Comparison of ENCODE assay signal across 1 cellular context in genomic region chr16:56856876-56857447, GRCh38.
A peak's percentile ranks its signal among the peaks of the same experiment; 100 is the strongest.
TF ChIP-seq lines count a peak whose summit lies in the region.

No MANE protein-coding gene starts in this region.

TF ChIP-seq in HepG2, 621 proteins besides CTCF, POLR2A, EP300 and RAD21 (continued from another document and continues in another):
- TF ChIP-seq ARID5B (CRISPR knock-in tag; IDR thresholded peaks at IDR 0.05), result peak; percentile 68
- peak; percentile 56; the same call in 1 of the 2 replicates for TF ChIP-seq ZNF614 (CRISPR knock-in tag; IDR thresholded peaks at IDR 0.05; ENCODE audit: borderline replicate concordance)
- 0 out of 2 replicates have a peak, but pooled peaks have one; percentile 14 for TF ChIP-seq TFDP2 (CRISPR knock-in tag; IDR thresholded peaks at IDR 0.05)
- peak; percentile 17 for TF ChIP-seq ASH2L (IDR thresholded peaks at IDR 0.05; ENCODE audit: insufficient read length, low read depth, low read length)
- TF ChIP-seq SALL1 (CRISPR knock-in tag; IDR thresholded peaks at IDR 0.05), result peak; percentile 60; the same call in 1 of the 2 replicates
- TF ChIP-seq RXRB (CRISPR knock-in tag; IDR thresholded peaks at IDR 0.05; ENCODE audit: borderline replicate concordance), result peak; percentile 73; the same call in 1 of the 2 replicates
- TF ChIP-seq WIZ (CRISPR knock-in tag; IDR thresholded peaks at IDR 0.05), result no peak
- TF ChIP-seq FOSL2 (CRISPR knock-in tag; IDR thresholded peaks at IDR 0.05), result peak; percentile 37; the same call in 1 of the 2 replicates
- no peak for TF ChIP-seq ZBTB44 (CRISPR knock-in tag; IDR thresholded peaks at IDR 0.05)
- 0 out of 2 replicates have a peak, but pooled peaks have one; percentile 35 for TF ChIP-seq RARA (CRISPR knock-in tag; IDR thresholded peaks at IDR 0.05)
- peak; percentile 42; the same call in 1 of the 2 replicates for TF ChIP-seq SOX5 (CRISPR knock-in tag; IDR thresholded peaks at IDR 0.05; ENCODE audit: borderline replicate concordance)
- TF ChIP-seq SOX13 (IDR thresholded peaks at IDR 0.05), result no peak
- peak in 1 of 2 experiments; percentile 54; a peak in 1 of 4 replicates for TF ChIP-seq SOX13 (CRISPR knock-in tag; conservative IDR thresholded peaks at IDR 0.05 in 1 of 2, IDR thresholded peaks at IDR 0.05 in 1 of 2)
- peak; percentile 49; the same call in 1 of the 2 replicates for TF ChIP-seq HMG20A (CRISPR knock-in tag; IDR thresholded peaks at IDR 0.05; ENCODE audit: borderline replicate concordance)
- TF ChIP-seq CREM (IDR thresholded peaks at IDR 0.05), result 0 out of 2 replicates have a peak, but pooled peaks have one; percentile 34
- TF ChIP-seq CREM (CRISPR knock-in tag; IDR thresholded peaks at IDR 0.05), result no peak
- no peak for TF ChIP-seq ZNF207 (IDR thresholded peaks at IDR 0.05; ENCODE audit: borderline replicate concordance)
- 0 out of 2 replicates have a peak, but pooled peaks have one; percentile 22 for TF ChIP-seq KMT2B (CRISPR knock-in tag; IDR thresholded peaks at IDR 0.05)
- peak; percentile 54; the same call in 1 of the 2 replicates for TF ChIP-seq PHF21A (CRISPR knock-in tag; IDR thresholded peaks at IDR 0.05)
- TF ChIP-seq RBAK (CRISPR knock-in tag; IDR thresholded peaks at IDR 0.05), result no peak
- peak; percentile 34; the same call in 1 of the 2 replicates for TF ChIP-seq ERF (CRISPR knock-in tag; IDR thresholded peaks at IDR 0.05)
- 0 out of 2 replicates have a peak, but pooled peaks have one; percentile 23 for TF ChIP-seq ZNF512B (CRISPR knock-in tag; IDR thresholded peaks at IDR 0.05; ENCODE audit: borderline replicate concordance)
- 0 out of 2 replicates have a peak, but pooled peaks have one; percentile 25 for TF ChIP-seq ARNTL (CRISPR knock-in tag; IDR thresholded peaks at IDR 0.05)
- TF ChIP-seq TARDBP (CRISPR knock-in tag; IDR thresholded peaks at IDR 0.05), result no peak; the same call in 1 of the 2 replicates
- no peak for TF ChIP-seq ZFP82 (CRISPR knock-in tag; IDR thresholded peaks at IDR 0.05; ENCODE audit: borderline replicate concordance)
- TF ChIP-seq MEF2D (CRISPR knock-in tag; IDR thresholded peaks at IDR 0.05), result peak; percentile 60; the same call in 1 of the 2 replicates
- peak; percentile 30; the same call in 1 of the 2 replicates for TF ChIP-seq AHDC1 (CRISPR knock-in tag; IDR thresholded peaks at IDR 0.05; ENCODE audit: borderline replicate concordance)
- TF ChIP-seq ZBTB20 (CRISPR knock-in tag; IDR thresholded peaks at IDR 0.05; ENCODE audit: borderline replicate concordance, low read depth), result peak; percentile 44; the same call in 1 of the 2 replicates
- TF ChIP-seq HOMEZ (CRISPR knock-in tag; IDR thresholded peaks at IDR 0.05; ENCODE audit: low read depth), result peak; percentile 87
- TF ChIP-seq JARID2 (CRISPR knock-in tag; IDR thresholded peaks at IDR 0.05; ENCODE audit: insufficient replicate concordance), result no peak
- peak; percentile 55 for TF ChIP-seq SAP130 (CRISPR knock-in tag; IDR thresholded peaks at IDR 0.05; ENCODE audit: low read depth)
- TF ChIP-seq TEAD3 (CRISPR knock-in tag; optimal IDR thresholded peaks at IDR 0.05; ENCODE audit: borderline replicate concordance), result peak; percentile 40
- no peak for TF ChIP-seq PRDM4 (CRISPR knock-in tag; IDR thresholded peaks at IDR 0.05; ENCODE audit: borderline replicate concordance)
- peak; percentile 62; the same call in 1 of the 2 replicates for TF ChIP-seq HNF4G (IDR thresholded peaks at IDR 0.05; ENCODE audit: borderline replicate concordance, low read depth, low read length)
- TF ChIP-seq HNF4G (CRISPR knock-in tag; IDR thresholded peaks at IDR 0.05; ENCODE audit: borderline replicate concordance, low read depth), result no peak
- TF ChIP-seq PITX1 (CRISPR knock-in tag; IDR thresholded peaks at IDR 0.05), result peak; percentile 15; the same call in 1 of the 2 replicates
- peak; percentile 49; the same call in 1 of the 2 replicates for TF ChIP-seq MED1 (CRISPR knock-in tag; IDR thresholded peaks at IDR 0.05)
- 0 out of 2 replicates have a peak, but pooled peaks have one; percentile 46 for TF ChIP-seq ZNF441 (CRISPR knock-in tag; IDR thresholded peaks at IDR 0.05; ENCODE audit: borderline replicate concordance)
- no peak for TF ChIP-seq SMYD3 (CRISPR knock-in tag; IDR thresholded peaks at IDR 0.05)
